Comparison of ENCODE assay signal across 8 cellular contexts in the genomic region with DNA sequence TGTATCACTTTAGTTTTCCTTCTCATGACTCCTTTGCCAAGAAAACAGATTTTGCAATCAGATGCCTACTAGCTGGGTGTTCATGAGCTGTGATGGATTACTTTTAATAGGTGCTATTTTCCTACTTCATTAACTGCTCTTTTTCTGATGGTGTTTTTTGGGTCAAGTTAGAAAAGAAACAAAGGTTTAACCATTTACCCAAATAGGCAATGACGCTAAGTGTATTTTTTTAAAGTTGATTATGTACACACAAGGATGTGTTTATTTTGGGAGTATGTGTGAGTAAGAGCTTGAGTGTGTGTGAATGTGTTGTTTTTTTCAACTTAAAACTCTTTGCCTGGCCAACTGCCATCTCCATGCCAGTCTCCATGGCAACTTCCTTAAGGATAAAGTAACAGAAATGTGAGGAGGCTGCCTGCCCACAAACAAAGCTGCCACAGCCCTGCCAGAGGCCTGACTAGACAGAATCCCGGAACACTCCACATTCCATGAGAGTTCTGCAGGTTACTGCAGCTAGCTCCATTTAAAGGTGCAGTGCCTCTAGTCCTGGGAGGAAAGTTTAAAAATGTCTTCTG.
DNase-seq lines count a peak whose midpoint lies in the region; ATAC-seq and TF ChIP-seq lines count a peak whose summit lies in the region.

No MANE protein-coding gene starts in this region.

- 1 to 3% methylated on average over 2 of the region's 2 CpGs for whole genome bisulfite sequencing in aorta, 2 donors

- DNase-seq in DMS 273 treated with DMSO at 0.1 percent for 48 hours (lab: John Stamatoyannopoulos, UW) (peak; percentile 56), NCI-H2227 (lab: John Stamatoyannopoulos, UW; ENCODE audit: unreplicated experiment) (peak; percentile 52), choroid plexus epithelial cell (ENCODE audit: low read depth) (peak; percentile 98), left kidney (ENCODE audit: low read depth, low spot score) (peak; percentile 97), aorta (peak; percentile 92 to 93), NK-92 (lab: John Stamatoyannopoulos, UW; ENCODE audit: unreplicated experiment) (no peak)
- no peak for DNase-seq in effector memory CD4-positive, alpha-beta T cell
- DNase-seq in stimulated activated naive CD8-positive, alpha-beta T cell treated with anti-CD3 and anti-CD28 coated beads, Interleukin-15, Interleukin-2, amounts not matched to agents 100 U/mL and 50 U/mL, for 24 hours = no peak

- H3K27me3 ChIP-seq in aorta (ENCODE audit: control insufficient read depth in 1 of 2, insufficient read depth in 2 of 2, low read length in 1 of 2) = no peaks in the 10 kb centered on the region
- no peaks in the 10 kb centered on the region for H3K27me3 ChIP-seq in effector memory CD4-positive, alpha-beta T cell (replicated peaks; ENCODE audit: control insufficient read depth, insufficient read depth, low read length, poor library complexity, severe bottlenecking)

- intact Hi-C loops in aorta (cut with DNase I) = loop anchor here in 1 of 2 donors (10.0 kb wide), 1 partner anchor 120 kb away; no protein-coding TSS in a partner anchor

- no peaks in the 10 kb centered on the region for H3K36me3 ChIP-seq in aorta (ENCODE audit: control insufficient read depth in 1 of 2, insufficient read depth in 2 of 2, low read length in 1 of 2)
- H3K36me3 ChIP-seq in effector memory CD4-positive, alpha-beta T cell (ENCODE audit: control insufficient read depth, insufficient read depth, low read length) = no peaks in the 10 kb centered on the region

- H3K4me1 ChIP-seq in aorta (ENCODE audit: control insufficient read depth in 1 of 2, insufficient read depth in 2 of 2, low read length in 2 of 2) = no peaks in the 10 kb centered on the region
- no peaks in the 10 kb centered on the region for H3K4me1 ChIP-seq in effector memory CD4-positive, alpha-beta T cell (ENCODE audit: control insufficient read depth, insufficient read depth, low read length, poor library complexity, severe bottlenecking)

- no peak for TF ChIP-seq CTCF in choroid plexus epithelial cell (conservative IDR thresholded peaks at IDR 0.05; ENCODE audit: low read depth, low read length)

- ATAC-seq in aorta (ENCODE audit: low FRiP score) = peak; percentile 92
- ATAC-seq in stimulated activated naive CD8-positive, alpha-beta T cell treated with anti-CD3 and anti-CD28 coated beads, Interleukin-15, Interleukin-2, amounts not matched to agents 100 U/mL and 50 U/mL, for 24 hours = no peak

- H3K4me3 ChIP-seq in choroid plexus epithelial cell (ENCODE audit: low read depth, low read length) (no peak overlapping the region), aorta (ENCODE audit: low read length in 2 of 2) (no peak overlapping the region)
- no peak overlapping the region for H3K4me3 ChIP-seq in effector memory CD4-positive, alpha-beta T cell (ENCODE audit: insufficient read depth, low read depth, low read length, poor library complexity, severe bottlenecking)

- H3K27ac ChIP-seq in aorta (ENCODE audit: low read depth in 1 of 2, low read length in 2 of 2) = no peak overlapping the region
- no peak overlapping the region for H3K27ac ChIP-seq in effector memory CD4-positive, alpha-beta T cell (ENCODE audit: insufficient read depth, low read length, poor library complexity, severe bottlenecking)

- H3K9me3 ChIP-seq in aorta (ENCODE audit: control insufficient read depth, low read length) = no peaks in the 10 kb centered on the region
- no peaks in the 10 kb centered on the region for H3K9me3 ChIP-seq in effector memory CD4-positive, alpha-beta T cell (ENCODE audit: control insufficient read depth, low read length)

Comparison
In these comparisons a context has a peak if more than half of its experiments do, and no peak if none do; other contexts are left out.
1. DNase-seq: peak in DMS 273 treated with DMSO at 0.1 percent for 48 hours (single experiment), NCI-H2227 (single experiment), choroid plexus epithelial cell (single experiment), left kidney (single experiment) and aorta (2 of 2); none in effector memory CD4-positive, alpha-beta T cell (0 of 3), NK-92 (single experiment) and stimulated activated naive CD8-positive, alpha-beta T cell treated with anti-CD3 and anti-CD28 coated beads, Interleukin-15, Interleukin-2, amounts not matched to agents 100 U/mL and 50 U/mL, for 24 hours (single experiment).